In the genomic region with DNA sequence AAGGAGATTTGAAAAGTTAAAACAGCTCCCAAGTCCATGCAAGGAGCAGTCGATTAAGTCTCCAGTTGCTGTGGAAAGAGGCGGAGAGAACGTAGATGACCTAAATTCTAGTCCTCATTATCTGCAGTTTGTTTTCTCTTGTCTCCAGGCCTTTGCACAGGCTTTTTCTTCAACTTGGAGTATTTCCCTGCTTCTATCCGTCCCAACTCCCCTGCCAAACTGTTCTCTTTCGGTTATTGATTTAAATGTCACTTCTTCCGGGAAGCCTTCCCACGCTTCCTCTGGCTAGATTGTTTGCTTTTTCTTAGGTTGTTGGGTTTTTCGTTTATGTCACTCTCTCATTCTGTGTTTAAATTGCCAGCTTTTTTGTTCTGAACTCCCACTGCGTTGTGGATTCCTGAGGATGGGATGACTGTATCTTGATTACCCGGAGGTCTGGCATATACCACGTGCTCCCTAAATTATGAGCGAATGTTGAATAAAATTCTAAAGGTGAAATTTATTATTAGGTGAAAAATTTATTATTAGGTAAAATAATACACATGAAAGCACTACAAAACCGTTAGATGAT, we compare ENCODE assay signal across 9 cellular contexts. TPM values are rescaled to one million over a fixed set of nuclear protein-coding genes. Genes with fewer than 3 reads are reported as not detected.
DNase-seq lines count a peak whose midpoint lies in the region; ATAC-seq, FAIRE-seq and TF ChIP-seq lines count a peak whose summit lies in the region.
"Had no signal": no experiment of that assay in that cellular context is flagged by ENCODE, and none has a peak within 500 bp of the region (broad histone marks: within the 10 kb centered on the region; RNA-seq: fewer than 3 reads in every experiment).

No MANE protein-coding gene starts in this region.

- no peaks in the 10 kb centered on the region for H3K27me3 Mint-ChIP-seq in Caco-2 (ENCODE audit: insufficient read depth, unreplicated experiment)

- H3K79me2 ChIP-seq in Karpas-422 (ENCODE audit: low read length) (peaks cover 42% of the 10 kb centered on the region), GM12878 (ENCODE audit: control insufficient read depth, insufficient read depth, low read length) (peaks cover 24% of the 10 kb centered on the region)

- no peaks in the 10 kb centered on the region for H3K9me3 ChIP-seq in Caco-2
- H3K9me3 ChIP-seq in Karpas-422 (ENCODE audit: low read length): no peaks in the 10 kb centered on the region
- H3K9me3 ChIP-seq in GM12878 (replicated peaks; ENCODE audit: control insufficient read depth, insufficient read depth, low read length): no peaks in the 10 kb centered on the region
- H3K9me3 ChIP-seq in stomach smooth muscle (ENCODE audit: control insufficient read depth in 2 of 2, low read length in 2 of 2): no peaks in the 10 kb centered on the region

- H3K4me1 Mint-ChIP-seq in Caco-2 (ENCODE audit: low read depth, unreplicated experiment): peaks cover 13% of the 10 kb centered on the region

- no peaks in the 10 kb centered on the region; the same call in 1 of the 2 replicates for H3K36me3 ChIP-seq in Caco-2 (ENCODE audit: control insufficient read depth, insufficient read depth, low read length)
- peaks cover 26% of the 10 kb centered on the region for H3K36me3 ChIP-seq in Karpas-422 (ENCODE audit: insufficient read depth, low read length)
- H3K36me3 ChIP-seq in GM12878 (ENCODE audit: control insufficient read depth in 2 of 2, insufficient read depth in 2 of 2, low read length in 1 of 2): peaks cover 0 to 4% of the 10 kb centered on the region in 2 experiments; a peak in 1 of 4 replicates
- no peaks in the 10 kb centered on the region for H3K36me3 ChIP-seq in stomach smooth muscle (ENCODE audit: control insufficient read depth in 2 of 2, insufficient read depth in 2 of 2, low read length in 2 of 2)

- CTCF ChIA-PET in Caco-2 (lab: Charles Lee) (interaction anchor here (0.6 to 1.9 kb wide), 7 partner anchors 8 to 226 kb away, joined by 3 to 13 read pairs (median 3); partner anchors contain the start of genes CCDC83, CREBZF and TMEM126A), GM12878 (lab: Yijun Ruan, JAX) (interaction anchor here (2.4 kb wide), 1 partner anchor 19 kb away, joined by 13 read pairs; the partner anchor contains the start of gene TMEM126A)

- in situ Hi-C loops in GM12878 (cut with MboI): no loop called here

- H4K20me1 ChIP-seq in Karpas-422 (ENCODE audit: insufficient read depth, low read depth, low read length) (peaks cover 2% of the 10 kb centered on the region; the same call in 1 of the 2 replicates), GM12878 (ENCODE audit: control insufficient read depth, insufficient read depth) (no peaks in the 10 kb centered on the region)

- no peaks in the 10 kb centered on the region for H3K9me3 Mint-ChIP-seq in Caco-2 (ENCODE audit: unreplicated experiment)

- H3K27ac ChIP-seq in Karpas-422 (ENCODE audit: low read length) (no peak overlapping the region), GM12878 (ENCODE audit: control insufficient read depth, insufficient read depth) (peak overlapping the region; percentile 26), stomach smooth muscle (ENCODE audit: low read length) (peak overlapping the region; percentile 89)

- RAD21 ChIA-PET in GM12878 (lab: Charles Lee; ENCODE audit: unreplicated experiment): interaction anchor here (2.2 to 3.4 kb wide), 2 partner anchors 19 to 35 kb away, joined by 10 to 26 read pairs; partner anchors contain the start of genes CREBZF and TMEM126A

- SMC1A ChIA-PET in GM12878 (lab: Charles Lee; ENCODE audit: uncharacterized antibody, unreplicated experiment): interaction anchor here (0.6 to 2.6 kb wide), 5 partner anchors 19 to 402 kb away, joined by 3 to 11 read pairs (median 6); partner anchors contain the start of gene TMEM126A

- no peak for DNase-seq in Caco-2
- peak; percentile 73 for DNase-seq in Karpas-422
- no peak for DNase-seq in GM12878 (ENCODE audit: low read depth, low spot score)
- DNase-seq in left colon: peak in 1 of 2 donors; percentile 11
- DNase-seq in GOT3 (lab: John Stamatoyannopoulos, UW): no peak
- DNase-seq in GDM1 (lab: John Stamatoyannopoulos, UW): no peak

- BruUV-seq in Caco-2 (replicated peaks; lab: Mats Ljungman, UMichigan) (TSS peak; percentile 73), GM12878 (replicated peaks; lab: Mats Ljungman, UMichigan) (TSS peak; percentile 82)

- no peak for TF ChIP-seq CTCF in Caco-2 (IDR thresholded peaks at IDR 0.05; ENCODE audit: insufficient read depth in 1 of 2, low read depth in 1 of 2, low read length in 1 of 2, severe bottlenecking in 1 of 2, unreplicated experiment in 1 of 2)
- TF ChIP-seq CTCF in GM12878 (IDR thresholded peaks at IDR 0.05 in 2 of 3, conservative IDR thresholded peaks at IDR 0.05 in 1 of 3; ENCODE audit: control insufficient read depth in 2 of 3, extremely low read depth in 1 of 3, insufficient read depth in 1 of 3, low read depth in 3 of 3, low read length in 3 of 3): no peak

- H3K27ac Mint-ChIP-seq in Caco-2 (ENCODE audit: unreplicated experiment): peak overlapping the region; percentile 96

- H2AFZ ChIP-seq in Karpas-422 (ENCODE audit: low read length) (peak overlapping the region; percentile 60), GM12878 (ENCODE audit: control insufficient read depth, low read depth, low read length) (peak overlapping the region; percentile 64)

- TF ChIP-seq EP300 in GM12878 (IDR thresholded peaks at IDR 0.05; ENCODE audit: borderline replicate concordance in 1 of 2, control insufficient read depth in 1 of 2, low read depth in 2 of 2, low read length in 2 of 2): no peak

- H3K9me2 ChIP-seq in Karpas-422 (replicated peaks; ENCODE audit: insufficient read depth, low read length): no peaks in the 10 kb centered on the region

- peak overlapping the region; percentile 94 for H3K4me2 ChIP-seq in Karpas-422 (ENCODE audit: low read depth, low read length, poor library complexity, severe bottlenecking)
- peak overlapping the region; percentile 79 for H3K4me2 ChIP-seq in GM12878 (ENCODE audit: control insufficient read depth, insufficient read depth)

- no peak for TF ChIP-seq RAD21 in GM12878 (IDR thresholded peaks at IDR 0.05; ENCODE audit: insufficient read depth, low read depth, low read length)

- H3K4me1 ChIP-seq in Caco-2 (peaks cover 14% of the 10 kb centered on the region), Karpas-422 (ENCODE audit: low read length) (peaks cover 26% of the 10 kb centered on the region), GM12878 (ENCODE audit: control insufficient read depth, insufficient read depth, low read length) (peaks cover 8% of the 10 kb centered on the region), stomach smooth muscle (ENCODE audit: control insufficient read depth, insufficient read depth, low read length) (peaks cover 4% of the 10 kb centered on the region)

- POLR2A ChIA-PET in Caco-2 (lab: Charles Lee): interaction anchor here (1.0 to 2.6 kb wide), 6 partner anchors 8 to 440 kb away, joined by 3 to 38 read pairs (median 7); partner anchors contain the start of genes CCDC83, CREBZF, PICALM and TMEM126A
- POLR2A ChIA-PET in GM12878 (lab: Charles Lee): interaction anchor here (1.0 to 5.5 kb wide), 9 partner anchors 8 to 590 kb away, joined by 3 to 35 read pairs (median 6); partner anchors contain the start of genes CREBZF and TMEM126A

- FAIRE-seq in GM12878 (lab: Jason Lieb, UNC): no peak

- H3K9ac ChIP-seq in Karpas-422 (ENCODE audit: low read length): peak overlapping the region; percentile 76
- H3K9ac ChIP-seq in GM12878 (ENCODE audit: control insufficient read depth, insufficient read depth, low read length): peak overlapping the region; percentile 54
- H3K9ac ChIP-seq in stomach smooth muscle (ENCODE audit: low read length in 2 of 2): peak overlapping the region; percentile 71 to 80

- no peak for TF ChIP-seq POLR2A in GM12878 (IDR thresholded peaks at IDR 0.05; ENCODE audit: low read depth, low read length)

- ATAC-seq in GM21529 (IDR thresholded peaks at IDR 0.05; ENCODE audit: unreplicated experiment): peak; percentile 7
- ATAC-seq in GM12878: peak; percentile 9
- peak; percentile 20 for ATAC-seq in left colon

- WGBS in GM12878 (ENCODE audit: insufficient coverage, insufficient replicate concordance, low lambda C conversion rate, missing lambda C conversion rate): under 1% methylated on average over 13 of the region's 13 CpGs

- intact Hi-C loops in Caco-2 (cut with micrococcal nuclease; ENCODE audit: unreplicated experiment) (loop anchor here (1.0 to 2.0 kb wide), 5 partner anchors 18 to 484 kb away; partner anchors contain the start of genes CCDC83 and TMEM126A), GM12878 (cut with micrococcal nuclease; ENCODE audit: unreplicated experiment) (loop anchor here (1.0 to 10.0 kb wide), 2 partner anchors 36 to 514 kb away; partner anchors contain the start of gene CREBZF), left colon (cut with DNase I, micrococcal nuclease) (no loop called here)

- H3K27me3 ChIP-seq in Caco-2 (replicated peaks; ENCODE audit: control insufficient read depth, insufficient read depth, low read length): no peaks in the 10 kb centered on the region
- H3K27me3 ChIP-seq in Karpas-422 (ENCODE audit: low read length): no peaks in the 10 kb centered on the region
- H3K27me3 ChIP-seq in GM12878 (replicated peaks in 1 of 2; ENCODE audit: control insufficient read depth in 2 of 2, insufficient read depth in 2 of 2, low read length in 1 of 2): no peaks in the 10 kb centered on the region
- H3K27me3 ChIP-seq in stomach smooth muscle (ENCODE audit: control insufficient read depth in 1 of 2, insufficient read depth in 2 of 2, low read length in 2 of 2): no peaks in the 10 kb centered on the region

- peaks cover 33% of the 10 kb centered on the region for H3K36me3 Mint-ChIP-seq in Caco-2 (ENCODE audit: insufficient read depth, unreplicated experiment)

- H3K4me3 ChIP-seq in Caco-2 (ENCODE audit: low read depth, low read length): peak overlapping the region; percentile 58
- peak overlapping the region; percentile 75 for H3K4me3 ChIP-seq in Karpas-422 (ENCODE audit: low read length)
- H3K4me3 ChIP-seq in GM12878: peak overlapping the region; percentile 94
- H3K4me3 ChIP-seq in stomach smooth muscle (ENCODE audit: low read length in 2 of 2): peak overlapping the region; percentile 84 to 98

- H3K4me3 Mint-ChIP-seq in Caco-2 (ENCODE audit: unreplicated experiment): peak overlapping the region; percentile 98

RNA-seq across cellular contexts. Expression of gene TMEM126B, which starts 0.5 kb away (rescaled TPM):
- 141 and 144 TPM in 2 replicates for total RNA-seq in Caco-2 (2022)
- 92.1 and 188 TPM in 2 replicates for total RNA-seq in Karpas-422 (2014; rRNA removed; shearing (Covaris generic); ENCODE audit: low replicate concordance)
- total RNA-seq in GM12878 (2013; cell fraction: nucleolus; rRNA removed): 28.0 and 28.8 TPM in 2 replicates
- total RNA-seq in GM12878 (2014; rRNA removed): 48.3 and 55.0 TPM in 2 replicates
- total RNA-seq in GM12878 (2014; rRNA removed; fragmentation: Illumina TruSeq; extraction: Trizol): 56.1 and 61.1 TPM in 2 replicates
- 36.5 and 36.9 TPM in 2 replicates for total RNA-seq in GM12878 (2021)
- polyA plus RNA-seq in GM12878 (2011; ENCODE audit: low read depth): 31.0 TPM
- 80.1 and 124 TPM in 2 replicates for polyA plus RNA-seq in GM12878 (2011; rRNA removed)
- polyA plus RNA-seq in GM12878 (2011; cell fraction: cytosol; rRNA removed): 27.2 and 60.1 TPM in 2 replicates
- 30.1 and 35.9 TPM in 2 replicates for polyA plus RNA-seq in GM12878 (2011; cell fraction: nucleus; rRNA removed)
- polyA plus RNA-seq in GM12878 (2012): 26.9 and 34.2 TPM in 2 replicates
- 66.6 and 109 TPM in 2 replicates for polyA plus RNA-seq in GM12878 (2014; fragmentation: Illumina TruSeq; extraction: Trizol)
- polyA plus RNA-seq in GM12878 (2014; fragmentation: Nextera tagmentation; extraction: Ambion mirVana): 100 to 1,000 TPM in 1 of 2 experiments, 10 to 100 TPM in 1; 83.8 to 117 TPM
- polyA plus RNA-seq in GM12878 (2014; rRNA removed): 47.0 and 65.5 TPM in 2 replicates
- polyA plus RNA-seq in GM12878 (2016; fragmentation: Nextera tagmentation; extraction: Ambion mirVana): 10 to 100 TPM; 74.0 to 77.1 TPM
- 16.3 and 21.7 TPM in 2 replicates for polyA minus RNA-seq in GM12878 (2011; rRNA and poly(A)+ RNA removed)
- 3.6 and 6.3 TPM in 2 replicates for polyA minus RNA-seq in GM12878 (2011; cell fraction: cytosol; rRNA and poly(A)+ RNA removed)
- polyA minus RNA-seq in GM12878 (2011; cell fraction: nucleus; rRNA and poly(A)+ RNA removed): 5.8 and 9.3 TPM in 2 replicates
- 10 to 100 TPM; 32.1 to 39.1 TPM for total RNA-seq in left colon

RNA-seq across cellular contexts. Expression of gene DLG2, which starts 1.7 kb away (rescaled TPM):
- total RNA-seq in Caco-2 (2022) (21.5 and 21.6 TPM in 2 replicates), GM12878 (2014; rRNA removed) (0.51 and 0.54 TPM in 2 replicates), GM12878 (2014; rRNA removed; fragmentation: Illumina TruSeq; extraction: Trizol) (0.88 and 0.98 TPM in 2 replicates), GM12878 (2021) (0.38 and 1.0 TPM in 2 replicates), left colon (1 to 10 TPM; 1.9 to 3.2 TPM)
- 2.7 and 6.9 TPM in 2 replicates for total RNA-seq in Karpas-422 (2014; rRNA removed; shearing (Covaris generic); ENCODE audit: low replicate concordance)
- 20.1 and 20.4 TPM in 2 replicates for total RNA-seq in GM12878 (2013; cell fraction: nucleolus; rRNA removed)
- polyA plus RNA-seq in GM12878 (2011; ENCODE audit: low read depth): 0.71 TPM
- polyA plus RNA-seq in GM12878 (2011; rRNA removed) (0.98 and 1.6 TPM in 2 replicates), GM12878 (2014; fragmentation: Illumina TruSeq; extraction: Trizol) (0.37 and 0.49 TPM in 2 replicates), GM12878 (2014; fragmentation: Nextera tagmentation; extraction: Ambion mirVana) (under 1 TPM; 0.09 to 0.29 TPM), GM12878 (2014; rRNA removed) (0.23 and 0.33 TPM in 2 replicates), GM12878 (2016; fragmentation: Nextera tagmentation; extraction: Ambion mirVana) (under 1 TPM; 0.09 to 0.21 TPM)
- polyA plus RNA-seq in GM12878 (2011; cell fraction: cytosol; rRNA removed): 0.42 and 0.58 TPM in 2 replicates
- 1.6 and 2.0 TPM in 2 replicates for polyA plus RNA-seq in GM12878 (2011; cell fraction: nucleus; rRNA removed)
- 0.84 and 1.3 TPM in 2 replicates for polyA plus RNA-seq in GM12878 (2012)
- 2.7 and 3.1 TPM in 2 replicates for polyA minus RNA-seq in GM12878 (2011; rRNA and poly(A)+ RNA removed)
- 1.6 TPM in 1 of 2 replicates, not detected in the other for polyA minus RNA-seq in GM12878 (2011; cell fraction: cytosol; rRNA and poly(A)+ RNA removed)
- 4.5 and 6.1 TPM in 2 replicates for polyA minus RNA-seq in GM12878 (2011; cell fraction: nucleus; rRNA and poly(A)+ RNA removed)

RNA-seq across cellular contexts. Expression of gene TMEM126A, which starts 18.9 kb away (rescaled TPM):
- total RNA-seq in Caco-2 (2022) (35.5 and 37.7 TPM in 2 replicates), GM12878 (2014; rRNA removed) (38.6 and 49.6 TPM in 2 replicates), GM12878 (2014; rRNA removed; fragmentation: Illumina TruSeq; extraction: Trizol) (56.7 and 57.9 TPM in 2 replicates), GM12878 (2021) (40.3 and 41.5 TPM in 2 replicates), left colon (10 to 100 TPM; 18.3 to 23.1 TPM)
- total RNA-seq in Karpas-422 (2014; rRNA removed; shearing (Covaris generic); ENCODE audit: low replicate concordance): 29.3 and 77.2 TPM in 2 replicates
- 4.3 and 5.6 TPM in 2 replicates for total RNA-seq in GM12878 (2013; cell fraction: nucleolus; rRNA removed)
- 84.0 TPM for polyA plus RNA-seq in GM12878 (2011; ENCODE audit: low read depth)
- polyA plus RNA-seq in GM12878 (2011; rRNA removed) (85.0 and 104 TPM in 2 replicates), GM12878 (2014; fragmentation: Illumina TruSeq; extraction: Trizol) (58.4 and 59.8 TPM in 2 replicates), GM12878 (2014; fragmentation: Nextera tagmentation; extraction: Ambion mirVana) (100 to 1,000 TPM; 184 to 208 TPM), GM12878 (2014; rRNA removed) (41.0 and 53.3 TPM in 2 replicates), GM12878 (2016; fragmentation: Nextera tagmentation; extraction: Ambion mirVana) (100 to 1,000 TPM in 1 of 2 experiments, 10 to 100 TPM in 1; 92.2 to 103 TPM)
- 32.6 and 37.5 TPM in 2 replicates for polyA plus RNA-seq in GM12878 (2011; cell fraction: cytosol; rRNA removed)
- polyA plus RNA-seq in GM12878 (2011; cell fraction: nucleus; rRNA removed): 14.0 and 21.6 TPM in 2 replicates
- 56.1 and 67.0 TPM in 2 replicates for polyA plus RNA-seq in GM12878 (2012)
- polyA minus RNA-seq in GM12878 (2011; rRNA and poly(A)+ RNA removed): 21.0 and 40.9 TPM in 2 replicates
- 5.1 and 7.0 TPM in 2 replicates for polyA minus RNA-seq in GM12878 (2011; cell fraction: cytosol; rRNA and poly(A)+ RNA removed)
- polyA minus RNA-seq in GM12878 (2011; cell fraction: nucleus; rRNA and poly(A)+ RNA removed): 6.0 and 7.0 TPM in 2 replicates

RNA-seq across cellular contexts. Expression of gene CREBZF, which starts 36.1 kb away (rescaled TPM):
- 99.4 and 101 TPM in 2 replicates for total RNA-seq in Caco-2 (2022)
- 230 and 297 TPM in 2 replicates for total RNA-seq in Karpas-422 (2014; rRNA removed; shearing (Covaris generic); ENCODE audit: low replicate concordance)
- 186 and 190 TPM in 2 replicates for total RNA-seq in GM12878 (2013; cell fraction: nucleolus; rRNA removed)
- 46.5 and 49.2 TPM in 2 replicates for total RNA-seq in GM12878 (2014; rRNA removed)
- total RNA-seq in GM12878 (2014; rRNA removed; fragmentation: Illumina TruSeq; extraction: Trizol): 33.0 TPM in 2 replicates
- total RNA-seq in GM12878 (2021): 39.0 and 40.8 TPM in 2 replicates
- polyA plus RNA-seq in GM12878 (2011; ENCODE audit: low read depth): 12.4 TPM
- 46.9 and 69.7 TPM in 2 replicates for polyA plus RNA-seq in GM12878 (2011; rRNA removed)
- polyA plus RNA-seq in GM12878 (2011; cell fraction: cytosol; rRNA removed): 22.1 and 33.5 TPM in 2 replicates
- 95.6 and 115 TPM in 2 replicates for polyA plus RNA-seq in GM12878 (2011; cell fraction: nucleus; rRNA removed)
- 26.2 and 34.2 TPM in 2 replicates for polyA plus RNA-seq in GM12878 (2012)
- 35.1 and 38.3 TPM in 2 replicates for polyA plus RNA-seq in GM12878 (2014; fragmentation: Illumina TruSeq; extraction: Trizol)
- 10 to 100 TPM; 11.1 TPM for polyA plus RNA-seq in GM12878 (2014; fragmentation: Nextera tagmentation; extraction: Ambion mirVana)
- 45.9 and 51.2 TPM in 2 replicates for polyA plus RNA-seq in GM12878 (2014; rRNA removed)
- polyA plus RNA-seq in GM12878 (2016; fragmentation: Nextera tagmentation; extraction: Ambion mirVana): 10 to 100 TPM; 25.9 to 27.6 TPM
- 36.6 and 45.9 TPM in 2 replicates for polyA minus RNA-seq in GM12878 (2011; rRNA and poly(A)+ RNA removed)
- 14.9 and 16.4 TPM in 2 replicates for polyA minus RNA-seq in GM12878 (2011; cell fraction: cytosol; rRNA and poly(A)+ RNA removed)
- 67.3 and 84.7 TPM in 2 replicates for polyA minus RNA-seq in GM12878 (2011; cell fraction: nucleus; rRNA and poly(A)+ RNA removed)
- total RNA-seq in left colon: 10 to 100 TPM; 37.1 to 40.0 TPM

RNA-seq across cellular contexts. Expression of gene CCDC89, which starts 57.1 kb away (rescaled TPM):
- total RNA-seq in Caco-2 (2022) (2.0 and 2.6 TPM in 2 replicates), GM12878 (2014; rRNA removed) (not detected in 2 replicates), GM12878 (2014; rRNA removed; fragmentation: Illumina TruSeq; extraction: Trizol) (not detected in 2 replicates), GM12878 (2021) (not detected in 2 replicates), left colon (1 to 10 TPM; 3.8 to 4.3 TPM)
- total RNA-seq in Karpas-422 (2014; rRNA removed; shearing (Covaris generic); ENCODE audit: low replicate concordance): 0.37 and 0.40 TPM in 2 replicates
- total RNA-seq in GM12878 (2013; cell fraction: nucleolus; rRNA removed): 0.27 TPM in 1 of 2 replicates, not detected in the other
- not detected for polyA plus RNA-seq in GM12878 (2011; ENCODE audit: low read depth)
- polyA plus RNA-seq in GM12878 (2011; rRNA removed) (0.07 TPM in 1 of 2 replicates, not detected in the other), GM12878 (2014; fragmentation: Illumina TruSeq; extraction: Trizol) (not detected in 2 replicates), GM12878 (2014; fragmentation: Nextera tagmentation; extraction: Ambion mirVana) (under 1 TPM in 1 of 2 experiments, not detected in 1; 0.11 TPM), GM12878 (2014; rRNA removed) (not detected in 2 replicates), GM12878 (2016; fragmentation: Nextera tagmentation; extraction: Ambion mirVana) (under 1 TPM in 1 of 2 experiments, not detected in 1; 0.15 TPM)
- not detected in 2 replicates for polyA plus RNA-seq in GM12878 (2011; cell fraction: cytosol; rRNA removed)
- polyA plus RNA-seq in GM12878 (2011; cell fraction: nucleus; rRNA removed): 0.09 and 0.30 TPM in 2 replicates
- not detected in 2 replicates for polyA plus RNA-seq in GM12878 (2012)
- polyA minus RNA-seq in GM12878 (2011; rRNA and poly(A)+ RNA removed): not detected in 2 replicates
- not detected in 2 replicates for polyA minus RNA-seq in GM12878 (2011; cell fraction: cytosol; rRNA and poly(A)+ RNA removed)
- 0.29 and 0.36 TPM in 2 replicates for polyA minus RNA-seq in GM12878 (2011; cell fraction: nucleus; rRNA and poly(A)+ RNA removed)
- total RNA-seq: RPMI7951 had no signal

Comparison
In these comparisons a context has a peak if more than half of its experiments do, and no peak if none do; other contexts are left out.
1. intact Hi-C loops: an anchor here in Caco-2 (1.0 to 2.0 kb wide) and GM12878 (1.0 to 10.0 kb wide); none called in left colon.